In the genomic region with DNA sequence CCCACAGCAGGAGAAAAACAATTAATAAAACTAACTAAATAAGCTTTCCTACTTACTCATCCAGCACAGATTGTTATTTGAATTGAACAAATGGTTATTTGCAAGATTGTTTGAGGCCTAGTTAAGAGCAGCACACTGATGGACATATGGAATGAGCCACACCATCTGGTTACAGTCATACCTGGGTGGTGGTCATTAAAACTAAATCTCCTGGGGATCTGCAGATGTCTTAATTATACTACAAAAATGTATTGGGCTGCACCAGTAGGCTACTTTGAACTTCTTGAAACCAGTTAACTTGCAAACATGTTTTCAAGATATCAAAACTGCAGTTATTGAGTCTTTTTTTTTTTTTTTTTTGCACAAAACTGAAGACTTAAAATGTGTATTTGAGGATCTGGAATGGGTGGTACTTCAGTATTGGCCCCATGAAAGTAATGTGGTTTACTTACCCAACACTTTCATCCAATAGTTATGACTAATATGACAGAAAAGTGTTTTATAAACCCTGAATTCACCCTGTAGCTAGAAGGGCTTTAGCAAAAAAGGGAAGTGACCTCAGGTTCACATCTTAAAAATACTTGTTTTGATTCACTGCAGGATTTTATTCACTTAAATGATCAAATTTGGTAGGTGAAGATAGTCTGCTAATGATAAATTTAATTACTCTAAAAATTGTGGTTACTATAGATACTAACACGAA, we compare ENCODE assay signal across 8 cellular contexts. TPM values are rescaled to one million over a fixed set of nuclear protein-coding genes. Genes with fewer than 3 reads are reported as not detected.
A peak's percentile ranks its signal among the peaks of the same experiment; 100 is the strongest.
DNase-seq lines count a peak whose midpoint lies in the region; ATAC-seq and TF ChIP-seq lines count a peak whose summit lies in the region.

No MANE protein-coding gene starts in this region.

- no peak for TF ChIP-seq EP300 in esophagus muscularis mucosa (IDR thresholded peaks at IDR 0.05)

- whole genome bisulfite sequencing in esophagus muscularis mucosa = 91% methylated on average over 1 of the region's 1 CpG

- DNase-seq in GM10266 (ENCODE audit: extremely low spot score) (peak; percentile 70), middle frontal gyrus (ENCODE audit: extremely low spot score, low spot score) (no peak), esophagus muscularis mucosa (ENCODE audit: extremely low spot score) (no peak), LoVo (ENCODE audit: low spot score) (no peak), D341Med (ENCODE audit: low spot score) (no peak)
- no peak for DNase-seq in central memory CD8-positive, alpha-beta T cell (ENCODE audit: low spot score in 2 of 2)

- H3K4me1 ChIP-seq in esophagus muscularis mucosa = peaks cover 7 to 55% (median 46%) of the 10 kb centered on the region in 4 donors

- H3K4me3 ChIP-seq in esophagus muscularis mucosa = no peak overlapping the region

- peaks cover 5% of the 10 kb centered on the region for H3K36me3 Mint-ChIP-seq in central memory CD8-positive, alpha-beta T cell (ENCODE audit: insufficient read depth)

- no peaks in the 10 kb centered on the region for H3K9me3 ChIP-seq in esophagus muscularis mucosa

- peak; percentile 79 for ATAC-seq in GM21447 (IDR thresholded peaks at IDR 0.05; ENCODE audit: unreplicated experiment)
- ATAC-seq in HG03575 (IDR thresholded peaks at IDR 0.05; ENCODE audit: extremely low read depth, insufficient number of reproducible peaks, low FRiP score, unreplicated experiment) = peak; percentile 72
- ATAC-seq in central memory CD8-positive, alpha-beta T cell (replicated peaks; ENCODE audit: extremely low read depth, poor library complexity, severe bottlenecking) = no peak

- H3K27ac Mint-ChIP-seq in central memory CD8-positive, alpha-beta T cell (ENCODE audit: low read depth) = peak overlapping the region; percentile 49

- no peaks in the 10 kb centered on the region for H3K36me3 ChIP-seq in esophagus muscularis mucosa

- H3K9me3 Mint-ChIP-seq in central memory CD8-positive, alpha-beta T cell = no peaks in the 10 kb centered on the region

- peaks cover 59% of the 10 kb centered on the region for H3K4me1 Mint-ChIP-seq in central memory CD8-positive, alpha-beta T cell

- no peak overlapping the region for H3K27ac ChIP-seq in esophagus muscularis mucosa (replicated peaks in 1 of 4)

- TF ChIP-seq POLR2A in esophagus muscularis mucosa (IDR thresholded peaks at IDR 0.05; ENCODE audit: low read depth) = no peak

- no peak overlapping the region for H3K4me3 Mint-ChIP-seq in central memory CD8-positive, alpha-beta T cell

- no peaks in the 10 kb centered on the region for H3K27me3 ChIP-seq in esophagus muscularis mucosa

- TF ChIP-seq CTCF in GM10266 (IDR thresholded peaks at IDR 0.05; ENCODE audit: control insufficient read depth, insufficient read depth, low read depth, missing control alignments) = no peak
- TF ChIP-seq CTCF in esophagus muscularis mucosa (IDR thresholded peaks at IDR 0.05) = no peak

- H3K27me3 Mint-ChIP-seq in central memory CD8-positive, alpha-beta T cell = no peaks in the 10 kb centered on the region

- intact Hi-C loops in esophagus muscularis mucosa (cut with DNase I) = loop anchor here (5.0 kb wide), 1 partner anchor 35 kb away; no protein-coding TSS in a partner anchor

RNA-seq across cellular contexts. Expression of a gene that starts 10.8 kb away (rescaled TPM):
- total RNA-seq in esophagus muscularis mucosa = 10 to 100 TPM; 27.4 to 73.4 (median 52.7) TPM
